ENCODE assay signal across 16 cellular contexts in genomic region chr12:29158364-29158763, GRCh38. TPM values are rescaled to one million over a fixed set of nuclear protein-coding genes. Genes with fewer than 3 reads are reported as not detected.
DNase-seq lines count a peak whose midpoint lies in the region; ATAC-seq, FAIRE-seq and TF ChIP-seq lines count a peak whose summit lies in the region.
"Had no signal": no experiment of that assay in that cellular context is flagged by ENCODE, and none has a peak within 500 bp of the region (broad histone marks: within the 10 kb centered on the region; RNA-seq: fewer than 3 reads in every experiment).

No MANE protein-coding gene starts in this region.

- H4K20me1 ChIP-seq in HepG2 (ENCODE audit: insufficient read depth, low read length): no peaks in the 10 kb centered on the region

- no peaks in the 10 kb centered on the region for H3K79me2 ChIP-seq in HepG2 (ENCODE audit: insufficient read depth, low read length)

- no peak overlapping the region for H3K9ac ChIP-seq in HepG2 (ENCODE audit: insufficient read depth, low read depth, low read length)

- no peak overlapping the region for H3K27ac ChIP-seq in right lobe of liver
- H3K27ac ChIP-seq in HepG2 (ENCODE audit: extremely low read length, insufficient read depth, low read length): no peak overlapping the region
- peak overlapping the region; percentile 34 for H3K27ac ChIP-seq in lower lobe of right lung
- H3K27ac ChIP-seq in upper lobe of right lung: peak overlapping the region; percentile 65
- H3K27ac ChIP-seq in transverse colon: no peak overlapping the region
- H3K27ac ChIP-seq: ascending aorta, tibial artery had no signal

- H3K36me3 ChIP-seq in right lobe of liver (no peaks in the 10 kb centered on the region), HepG2 (replicated peaks in 1 of 2; ENCODE audit: control insufficient read depth in 1 of 2, insufficient read depth in 2 of 2, low read length in 2 of 2) (no peaks in the 10 kb centered on the region), lower lobe of right lung (no peaks in the 10 kb centered on the region), upper lobe of right lung (no peaks in the 10 kb centered on the region), transverse colon (no peaks in the 10 kb centered on the region)
- H3K36me3 ChIP-seq: ascending aorta, tibial artery had no signal

- in situ Hi-C loops in HepG2 (cut with HindIII; ENCODE audit: extremely low pct_ligation_motif_present, low pct_unique_long_range_greater_than_20kb): no loop called here
- in situ Hi-C loops in transverse colon (cut with MboI; ENCODE audit: low pct_ligation_motif_present in 1 of 4, low pct_unique_long_range_greater_than_20kb in 1 of 4, low sequenced_read_pairs in 3 of 4): no loop called here

- H2AFZ ChIP-seq in HepG2 (ENCODE audit: low read length): no peak overlapping the region

- CTCF ChIA-PET in HepG2 (lab: Yijun Ruan, JAX; ENCODE audit: low intra/inter-chr PET ratio, low total read pairs): no interaction called here

- no peak overlapping the region for H3K4me2 ChIP-seq in HepG2 (ENCODE audit: low read depth, low read length)

- H3K4me1 ChIP-seq in right lobe of liver: no peaks in the 10 kb centered on the region
- H3K4me1 ChIP-seq in HepG2 (ENCODE audit: insufficient read depth, low read length): no peaks in the 10 kb centered on the region
- H3K4me1 ChIP-seq in lower lobe of right lung: peaks cover 33% of the 10 kb centered on the region
- H3K4me1 ChIP-seq in upper lobe of right lung: no peaks in the 10 kb centered on the region
- H3K4me1 ChIP-seq in transverse colon: peaks cover 0 to 26% (median under 1%) of the 10 kb centered on the region in 4 donors
- H3K4me1 ChIP-seq: ascending aorta, tibial artery had no signal

- H3K27me3 ChIP-seq in right lobe of liver (no peaks in the 10 kb centered on the region), HepG2 (ENCODE audit: control insufficient read depth in 1 of 2, insufficient read depth in 2 of 2, low read length in 2 of 2) (no peaks in the 10 kb centered on the region), lower lobe of right lung (ENCODE audit: low read depth) (no peaks in the 10 kb centered on the region), upper lobe of right lung (no peaks in the 10 kb centered on the region), transverse colon (no peaks in the 10 kb centered on the region)
- H3K27me3 ChIP-seq: ascending aorta, tibial artery had no signal

- POLR2A ChIA-PET in HepG2 (lab: Yijun Ruan, JAX): no interaction called here

- BruUV-seq in HepG2 (replicated peaks; lab: Mats Ljungman, UMichigan): no TSS peak

- intact Hi-C loops in right lobe of liver (cut with DNase I) (no loop called here), HepG2 (cut with micrococcal nuclease; ENCODE audit: unreplicated experiment) (no loop called here), lower lobe of right lung (cut with DNase I) (no loop called here), upper lobe of right lung (cut with DNase I) (no loop called here), transverse colon (cut with DNase I; ENCODE audit: low total_unique reads) (no loop called here)

- TF ChIP-seq RAD21 in HepG2 (CRISPR knock-in tag; IDR thresholded peaks at IDR 0.05): no peak

- ATAC-seq in right lobe of liver: peak; percentile 40 to 69 (median 54)
- no peak for ATAC-seq in HepG2
- ATAC-seq in lower lobe of right lung: peak; percentile 71
- ATAC-seq in upper lobe of right lung: peak; percentile 85
- no peak for ATAC-seq in HG03135 (IDR thresholded peaks at IDR 0.05; ENCODE audit: unreplicated experiment)
- no peak for ATAC-seq in HG02798 (IDR thresholded peaks at IDR 0.05; ENCODE audit: poor library complexity, unreplicated experiment)
- ATAC-seq: left colon, WTC11 had no signal

- H3K4me3 ChIP-seq in right lobe of liver (no peak overlapping the region), HepG2 (replicated peaks in 1 of 3; ENCODE audit: insufficient read depth in 1 of 3, low read depth in 2 of 3, low read length in 3 of 3) (no peak overlapping the region), lower lobe of right lung (no peak overlapping the region), upper lobe of right lung (peak overlapping the region; percentile 15), transverse colon (no peak overlapping the region)
- H3K4me3 ChIP-seq: tibial artery had no signal

- no peak for TF ChIP-seq EP300 in HepG2 (IDR thresholded peaks at IDR 0.05; ENCODE audit: low read depth in 2 of 2, low read length in 2 of 2)
- TF ChIP-seq EP300 in HepG2 (CRISPR knock-in tag; IDR thresholded peaks at IDR 0.05; ENCODE audit: borderline replicate concordance): no peak
- no peak for TF ChIP-seq EP300 in transverse colon (IDR thresholded peaks at IDR 0.05; ENCODE audit: low read depth)

- H3K9me3 ChIP-seq in right lobe of liver: no peaks in the 10 kb centered on the region
- no peaks in the 10 kb centered on the region for H3K9me3 ChIP-seq in HepG2 (ENCODE audit: low read length)
- no peaks in the 10 kb centered on the region for H3K9me3 ChIP-seq in lower lobe of right lung
- no peaks in the 10 kb centered on the region for H3K9me3 ChIP-seq in upper lobe of right lung
- H3K9me3 ChIP-seq in transverse colon: no peaks in the 10 kb centered on the region
- H3K9me3 ChIP-seq: ascending aorta, tibial artery had no signal

- no peak for TF ChIP-seq CTCF in right lobe of liver (IDR thresholded peaks at IDR 0.05)
- TF ChIP-seq CTCF in HepG2 (CRISPR knock-in tag; IDR thresholded peaks at IDR 0.05): no peak
- no peak for TF ChIP-seq CTCF in lower lobe of right lung (IDR thresholded peaks at IDR 0.05)
- no peak for TF ChIP-seq CTCF in upper lobe of right lung (IDR thresholded peaks at IDR 0.05)
- no peak for TF ChIP-seq CTCF in transverse colon (IDR thresholded peaks at IDR 0.05)

- no peak for FAIRE-seq in HepG2 (lab: Jason Lieb, UNC)
- FAIRE-seq: GM18507, HTR-8/SVneo had no signal

- no peak for DNase-seq in right lobe of liver
- DNase-seq in HepG2 (ENCODE audit: low spot score): no peak
- peak; percentile 16 for DNase-seq in UCSD-AML1 (lab: John Stamatoyannopoulos, UW; ENCODE audit: unreplicated experiment)
- peak; percentile 54 for DNase-seq in lower lobe of right lung
- no peak for DNase-seq in upper lobe of right lung
- DNase-seq in transverse colon: no peak
- DNase-seq: left colon; MM.1S; stimulated activated CD8-positive, alpha-beta memory T cell treated with anti-CD3 and anti-CD28 coated beads, Interleukin-4, amount 100 ng/mL, for 48 hours had no signal

- 35% methylated on average over 2 of the region's 2 CpGs for WGBS in right lobe of liver (ENCODE audit: insufficient coverage, low coverage, low lambda C conversion rate, missing lambda C conversion rate)
- 20% methylated on average over 2 of the region's 2 CpGs for WGBS in HepG2 (ENCODE audit: low lambda C conversion rate)
- WGBS in transverse colon (ENCODE audit: low coverage in 1 of 2), 2 donors: 72 to 100% methylated on average over 2 of the region's 2 CpGs

- TF ChIP-seq POLR2A in right lobe of liver (IDR thresholded peaks at IDR 0.05) (no peak), HepG2 (IDR thresholded peaks at IDR 0.05; ENCODE audit: insufficient read depth in 1 of 2, low read depth in 2 of 2, low read length in 2 of 2) (no peak), transverse colon (IDR thresholded peaks at IDR 0.05) (no peak)

TF ChIP-seq in HepG2, 621 proteins besides CTCF, POLR2A, EP300 and RAD21 (continues in another document):
- no peak for TF ChIP-seq MEF2D (CRISPR knock-in tag; IDR thresholded peaks at IDR 0.05)
- TF ChIP-seq ATF4 (CRISPR knock-in tag; IDR thresholded peaks at IDR 0.05): no peak
- TF ChIP-seq KDM5B (CRISPR knock-in tag; IDR thresholded peaks at IDR 0.05; ENCODE audit: borderline replicate concordance): no peak
- TF ChIP-seq FIP1L1 (IDR thresholded peaks at IDR 0.05; ENCODE audit: borderline replicate concordance, insufficient read depth, low read depth, low read length): no peak

RNA-seq across cellular contexts. Expression of gene FAR2, which starts 9.3 kb away (rescaled TPM):
- total RNA-seq in right lobe of liver: 1 to 10 TPM in 5 of 6 experiments, under 1 TPM in 1; 0.87 to 3.4 (median 1.9) TPM
- not detected in 2 replicates for total RNA-seq in HepG2 (2016; rRNA removed; fragmentation: Illumina TruSeq; extraction: Trizol)
- total RNA-seq in HepG2 (2016; cell fraction: cytosol; rRNA removed; fragmentation: Illumina TruSeq; extraction: Trizol; ENCODE audit: low read depth): not detected in 2 replicates
- not detected in 2 replicates for total RNA-seq in HepG2 (2016; cell fraction: insoluble cytoplasmic fraction; rRNA removed; fragmentation: Illumina TruSeq; extraction: Trizol)
- not detected in 2 replicates for total RNA-seq in HepG2 (2016; cell fraction: membrane; rRNA removed; fragmentation: Illumina TruSeq; extraction: Trizol)
- total RNA-seq in HepG2 (2016; cell fraction: nucleus; rRNA removed; fragmentation: Illumina TruSeq; extraction: Trizol): not detected in 2 replicates
- polyA plus RNA-seq in HepG2 (2011; rRNA removed): not detected in 2 replicates
- not detected in 2 replicates for polyA plus RNA-seq in HepG2 (2011; cell fraction: cytosol; rRNA removed)
- polyA plus RNA-seq in HepG2 (2011; cell fraction: nucleus; rRNA removed): not detected in 2 replicates
- polyA plus RNA-seq in HepG2 (2012): 0.09 and 0.46 TPM in 2 replicates
- not detected in 2 replicates for polyA plus RNA-seq in HepG2 (2016; cell fraction: cytosol; fragmentation: Illumina TruSeq; extraction: Trizol; ENCODE audit: low read depth)
- not detected in 2 replicates for polyA plus RNA-seq in HepG2 (2016; cell fraction: insoluble cytoplasmic fraction; fragmentation: Illumina TruSeq; extraction: Trizol; ENCODE audit: low read depth)
- polyA plus RNA-seq in HepG2 (2016; cell fraction: membrane; fragmentation: Illumina TruSeq; extraction: Trizol; ENCODE audit: low read depth): not detected in 2 replicates
- polyA plus RNA-seq in HepG2 (2016; cell fraction: nucleus; fragmentation: Illumina TruSeq; extraction: Trizol; ENCODE audit: insufficient read depth, low read depth): not detected in 2 replicates
- not detected in 2 replicates for polyA minus RNA-seq in HepG2 (2011; rRNA and poly(A)+ RNA removed; ENCODE audit: low replicate concordance)
- polyA minus RNA-seq in HepG2 (2011; cell fraction: cytosol; rRNA and poly(A)+ RNA removed): not detected in 2 replicates
- 0.13 TPM in 1 of 2 replicates, not detected in the other for polyA minus RNA-seq in HepG2 (2011; cell fraction: nucleus; rRNA and poly(A)+ RNA removed)
- 23.7 TPM for total RNA-seq in lower lobe of right lung
- 13.3 TPM for total RNA-seq in upper lobe of right lung
- 10 to 100 TPM; 57.6 to 72.7 (median 65.7) TPM for total RNA-seq in transverse colon

Comparison
In these comparisons a context has a peak if more than half of its experiments do, and no peak if none do; other contexts are left out.
1. ATAC-seq: peak in right lobe of liver (4 of 4), lower lobe of right lung (2 of 2) and upper lobe of right lung (single experiment); none in HepG2 (single experiment), HG03135 (single experiment) and HG02798 (single experiment).
2. DNase-seq: peak in UCSD-AML1 (single experiment) and lower lobe of right lung (single experiment); none in right lobe of liver (0 of 3), HepG2 (single experiment), upper lobe of right lung (single experiment) and transverse colon (single experiment).
3. H3K27ac ChIP-seq: peak in lower lobe of right lung (single experiment) and upper lobe of right lung (single experiment); none in right lobe of liver (0 of 3), HepG2 (single experiment) and transverse colon (0 of 4).